Comparison of ENCODE assay signal across 18 cellular contexts in the genomic region with DNA sequence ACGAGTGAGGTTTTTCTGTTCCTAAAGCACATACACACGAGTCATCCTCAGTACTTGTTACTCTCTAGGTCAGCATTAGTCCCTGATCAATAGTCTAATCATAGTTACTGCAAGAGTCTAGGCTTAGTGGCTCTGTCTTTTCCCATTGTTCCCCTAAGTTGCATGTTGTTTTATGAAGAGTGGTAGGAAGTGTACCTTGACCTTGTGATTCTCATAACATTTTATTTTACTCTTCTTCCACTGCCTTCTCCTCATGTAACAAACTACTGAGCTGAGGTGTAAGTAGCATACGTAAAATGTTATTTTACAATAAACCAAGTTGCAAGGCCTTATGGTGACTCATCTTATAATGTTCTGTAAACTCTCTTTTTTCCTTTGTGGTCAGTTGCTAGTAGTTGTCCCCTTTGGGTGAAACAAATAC. TPM values are rescaled to one million over a fixed set of nuclear protein-coding genes. Genes with fewer than 3 reads are reported as not detected.
DNase-seq lines count a peak whose midpoint lies in the region; ATAC-seq, FAIRE-seq and TF ChIP-seq lines count a peak whose summit lies in the region.
"Had no signal": no experiment of that assay in that cellular context is flagged by ENCODE, and none has a peak within 500 bp of the region (broad histone marks: within the 10 kb centered on the region; RNA-seq: fewer than 3 reads in every experiment).

No MANE protein-coding gene starts in this region.

- CTCF ChIA-PET in HepG2 (lab: Yijun Ruan, JAX; ENCODE audit: low intra/inter-chr PET ratio, low total read pairs) = no interaction called here

- DNase-seq in HepG2 (ENCODE audit: low spot score) (peak; percentile 10), right lobe of liver (no peak), SJSA1 (ENCODE audit: low read depth in 1 of 2, low spot score in 2 of 2) (peak in 1 of 2 experiments; percentile 68), fibroblast of mammary gland (ENCODE audit: low read depth) (peak; percentile 68), NAMALWA (ENCODE audit: low spot score) (no peak)
- DNase-seq: activated CD4-positive, alpha-beta T cell treated with anti-CD3 and anti-CD28 coated beads, Interleukin-2, amount 50 U/mL, for 1 hour; activated T-cell treated with anti-CD3 and anti-CD28 coated beads, Interleukin-2, amount 50 U/mL, for 24 hours; NCI-H1930; NCI-H446 treated with DMSO at 0.1 percent for 48 hours; PC-9; stimulated activated naive CD8-positive, alpha-beta T cell treated with anti-CD3 and anti-CD28 coated beads, Interleukin-15, amount 100 ng/mL, for 72 hours had no signal

- H3K27me3 ChIP-seq in HepG2 (ENCODE audit: control insufficient read depth in 1 of 2, insufficient read depth in 2 of 2, low read length in 2 of 2) (no peaks in the 10 kb centered on the region), right lobe of liver (no peaks in the 10 kb centered on the region), SJSA1 (replicated peaks) (no peaks in the 10 kb centered on the region)
- H3K27me3 ChIP-seq: vagina had no signal

- no peak for TF ChIP-seq POLR2A in HepG2 (IDR thresholded peaks at IDR 0.05; ENCODE audit: insufficient read depth in 1 of 2, low read depth in 2 of 2, low read length in 2 of 2)
- TF ChIP-seq POLR2A in right lobe of liver (IDR thresholded peaks at IDR 0.05) = no peak

- no peak for TF ChIP-seq EP300 in HepG2 (IDR thresholded peaks at IDR 0.05; ENCODE audit: low read depth in 2 of 2, low read length in 2 of 2)
- TF ChIP-seq EP300 in HepG2 (CRISPR knock-in tag; IDR thresholded peaks at IDR 0.05; ENCODE audit: borderline replicate concordance) = no peak

- no TSS peak for BruUV-seq in HepG2 (replicated peaks; lab: Mats Ljungman, UMichigan)

- H3K9me3 ChIP-seq in HepG2 (ENCODE audit: low read length) (no peaks in the 10 kb centered on the region), right lobe of liver (no peaks in the 10 kb centered on the region), SJSA1 (replicated peaks) (no peaks in the 10 kb centered on the region)
- H3K9me3 ChIP-seq: vagina had no signal

- no peak for TF ChIP-seq CTCF in HepG2 (CRISPR knock-in tag; IDR thresholded peaks at IDR 0.05)
- TF ChIP-seq CTCF in right lobe of liver (IDR thresholded peaks at IDR 0.05) = no peak
- TF ChIP-seq CTCF in fibroblast of mammary gland (conservative IDR thresholded peaks at IDR 0.05; ENCODE audit: control insufficient read depth, insufficient read depth, low read depth, low read length) = no peak

- H3K4me1 ChIP-seq in HepG2 (ENCODE audit: insufficient read depth, low read length) (no peaks in the 10 kb centered on the region), right lobe of liver (no peaks in the 10 kb centered on the region), SJSA1 (replicated peaks) (peaks cover 12% of the 10 kb centered on the region)
- H3K4me1 ChIP-seq: vagina had no signal

- H3K9ac ChIP-seq in HepG2 (ENCODE audit: insufficient read depth, low read depth, low read length) = no peak overlapping the region

- TF ChIP-seq RAD21 in HepG2 (CRISPR knock-in tag; IDR thresholded peaks at IDR 0.05) = no peak

- H3K27ac ChIP-seq in HepG2 (ENCODE audit: extremely low read length, insufficient read depth, low read length) = no peak overlapping the region
- H3K27ac ChIP-seq in right lobe of liver = no peak overlapping the region
- peak overlapping the region; percentile 66 for H3K27ac ChIP-seq in SJSA1
- H3K27ac ChIP-seq: PC-9, vagina had no signal

- ATAC-seq in HepG2 = no peak
- no peak for ATAC-seq in right lobe of liver
- no peak for ATAC-seq in GM18517 (IDR thresholded peaks at IDR 0.05; ENCODE audit: unreplicated experiment)
- ATAC-seq in GM21737 (IDR thresholded peaks at IDR 0.05; ENCODE audit: unreplicated experiment) = no peak
- ATAC-seq in HG03175 (IDR thresholded peaks at IDR 0.05; ENCODE audit: unreplicated experiment) = no peak
- ATAC-seq: natural killer cell treated with Interleukin-12 subunit alpha and Interleukin-12 subunit beta and Interleukin-15 and Interleukin-18, amount 100 ng/mL, for 72 hours; stimulated activated naive CD8-positive, alpha-beta T cell treated with anti-CD3 and anti-CD28 coated beads, Interleukin-15, amount 100 ng/mL, for 72 hours had no signal

- POLR2A ChIA-PET in HepG2 (lab: Yijun Ruan, JAX) = no interaction called here

- no peaks in the 10 kb centered on the region for H3K79me2 ChIP-seq in HepG2 (ENCODE audit: insufficient read depth, low read length)

- H3K4me3 ChIP-seq in HepG2 (replicated peaks in 1 of 3; ENCODE audit: insufficient read depth in 1 of 3, low read depth in 2 of 3, low read length in 3 of 3) (no peak overlapping the region), right lobe of liver (no peak overlapping the region), SJSA1 (no peak overlapping the region), fibroblast of mammary gland (ENCODE audit: control insufficient read depth, low read depth, low read length) (no peak overlapping the region)
- H3K4me3 ChIP-seq: PC-9, vagina had no signal

- H4K20me1 ChIP-seq in HepG2 (ENCODE audit: insufficient read depth, low read length) = no peaks in the 10 kb centered on the region

- peaks cover 0 to 4% of the 10 kb centered on the region in 2 experiments; a peak in 1 of 5 replicates for H3K36me3 ChIP-seq in HepG2 (replicated peaks in 1 of 2; ENCODE audit: control insufficient read depth in 1 of 2, insufficient read depth in 2 of 2, low read length in 2 of 2)
- H3K36me3 ChIP-seq in right lobe of liver = no peaks in the 10 kb centered on the region
- peaks cover 7% of the 10 kb centered on the region; the same call in 1 of the 2 replicates for H3K36me3 ChIP-seq in SJSA1

- in situ Hi-C loops in HepG2 (cut with HindIII; ENCODE audit: extremely low pct_ligation_motif_present, low pct_unique_long_range_greater_than_20kb) = no loop called here

- FAIRE-seq in HepG2 (lab: Jason Lieb, UNC) = no peak
- FAIRE-seq: endometrium, GM12891 had no signal

- WGBS in HepG2 (ENCODE audit: low lambda C conversion rate) = 84% methylated on average over 3 of the region's 3 CpGs
- WGBS in right lobe of liver (ENCODE audit: insufficient coverage, low coverage, low lambda C conversion rate, missing lambda C conversion rate) = 83% methylated on average over 3 of the region's 3 CpGs

- H3K4me2 ChIP-seq in HepG2 (ENCODE audit: low read depth, low read length) = no peak overlapping the region
- H3K4me2 ChIP-seq: PC-9 had no signal

- intact Hi-C loops in HepG2 (cut with micrococcal nuclease; ENCODE audit: unreplicated experiment) = no loop called here
- intact Hi-C loops in right lobe of liver (cut with DNase I) = no loop called here

- no peak overlapping the region for H2AFZ ChIP-seq in HepG2 (ENCODE audit: low read length)
- H2AFZ ChIP-seq: PC-9 had no signal

RNA-seq across cellular contexts. Expression of a gene that starts 15.0 kb away (rescaled TPM):
- total RNA-seq in HepG2 (2016; rRNA removed; fragmentation: Illumina TruSeq; extraction: Trizol) = 14.0 and 14.4 TPM in 2 replicates
- 4.3 TPM in 2 replicates for total RNA-seq in HepG2 (2016; cell fraction: cytosol; rRNA removed; fragmentation: Illumina TruSeq; extraction: Trizol; ENCODE audit: low read depth)
- 12.8 and 15.3 TPM in 2 replicates for total RNA-seq in HepG2 (2016; cell fraction: insoluble cytoplasmic fraction; rRNA removed; fragmentation: Illumina TruSeq; extraction: Trizol)
- 3.4 and 4.4 TPM in 2 replicates for total RNA-seq in HepG2 (2016; cell fraction: membrane; rRNA removed; fragmentation: Illumina TruSeq; extraction: Trizol)
- total RNA-seq in HepG2 (2016; cell fraction: nucleus; rRNA removed; fragmentation: Illumina TruSeq; extraction: Trizol) = 33.6 and 34.8 TPM in 2 replicates
- 6.0 and 6.5 TPM in 2 replicates for polyA plus RNA-seq in HepG2 (2011; rRNA removed)
- polyA plus RNA-seq in HepG2 (2011; cell fraction: cytosol; rRNA removed) = 3.3 and 4.8 TPM in 2 replicates
- polyA plus RNA-seq in HepG2 (2011; cell fraction: nucleus; rRNA removed) = 6.1 and 6.2 TPM in 2 replicates
- 6.2 and 6.3 TPM in 2 replicates for polyA plus RNA-seq in HepG2 (2012)
- polyA plus RNA-seq in HepG2 (2016; cell fraction: cytosol; fragmentation: Illumina TruSeq; extraction: Trizol; ENCODE audit: low read depth) = 0.81 and 0.87 TPM in 2 replicates
- 13.2 and 13.8 TPM in 2 replicates for polyA plus RNA-seq in HepG2 (2016; cell fraction: insoluble cytoplasmic fraction; fragmentation: Illumina TruSeq; extraction: Trizol; ENCODE audit: low read depth)
- 1.1 and 1.5 TPM in 2 replicates for polyA plus RNA-seq in HepG2 (2016; cell fraction: membrane; fragmentation: Illumina TruSeq; extraction: Trizol; ENCODE audit: low read depth)
- polyA plus RNA-seq in HepG2 (2016; cell fraction: nucleus; fragmentation: Illumina TruSeq; extraction: Trizol; ENCODE audit: insufficient read depth, low read depth) = 9.3 and 11.1 TPM in 2 replicates
- polyA minus RNA-seq in HepG2 (2011; rRNA and poly(A)+ RNA removed; ENCODE audit: low replicate concordance) = 22.7 and 31.9 TPM in 2 replicates
- 9.9 and 10.2 TPM in 2 replicates for polyA minus RNA-seq in HepG2 (2011; cell fraction: cytosol; rRNA and poly(A)+ RNA removed)
- 90.1 and 92.7 TPM in 2 replicates for polyA minus RNA-seq in HepG2 (2011; cell fraction: nucleus; rRNA and poly(A)+ RNA removed)
- total RNA-seq in right lobe of liver = 10 to 100 TPM in 1 of 6 experiments, 1 to 10 TPM in 5; 6.5 to 12.0 (median 7.9) TPM
- total RNA-seq in SJSA1 (2014; rRNA removed; shearing (Covaris generic)) = 13.2 and 15.8 TPM in 2 replicates

RNA-seq across cellular contexts. Expression of a gene that starts 15.2 kb away (rescaled TPM):
- total RNA-seq in HepG2 (2016; rRNA removed; fragmentation: Illumina TruSeq; extraction: Trizol) (14.4 and 22.8 TPM in 2 replicates), right lobe of liver (under 1 TPM; 0.11 to 0.81 (median 0.23) TPM)
- total RNA-seq in HepG2 (2016; cell fraction: cytosol; rRNA removed; fragmentation: Illumina TruSeq; extraction: Trizol; ENCODE audit: low read depth) = 4.1 and 6.1 TPM in 2 replicates
- total RNA-seq in HepG2 (2016; cell fraction: insoluble cytoplasmic fraction; rRNA removed; fragmentation: Illumina TruSeq; extraction: Trizol) = 14.9 and 21.3 TPM in 2 replicates
- 7.8 and 12.4 TPM in 2 replicates for total RNA-seq in HepG2 (2016; cell fraction: membrane; rRNA removed; fragmentation: Illumina TruSeq; extraction: Trizol)
- total RNA-seq in HepG2 (2016; cell fraction: nucleus; rRNA removed; fragmentation: Illumina TruSeq; extraction: Trizol) = 24.8 and 25.3 TPM in 2 replicates
- 1.6 and 3.4 TPM in 2 replicates for polyA plus RNA-seq in HepG2 (2011; rRNA removed)
- 1.2 and 1.3 TPM in 2 replicates for polyA plus RNA-seq in HepG2 (2011; cell fraction: cytosol; rRNA removed)
- polyA plus RNA-seq in HepG2 (2011; cell fraction: nucleus; rRNA removed) = 1.7 and 2.9 TPM in 2 replicates
- 1.6 and 4.6 TPM in 2 replicates for polyA plus RNA-seq in HepG2 (2012)
- 0.38 and 0.67 TPM in 2 replicates for polyA plus RNA-seq in HepG2 (2016; cell fraction: cytosol; fragmentation: Illumina TruSeq; extraction: Trizol; ENCODE audit: low read depth)
- 14.8 and 15.4 TPM in 2 replicates for polyA plus RNA-seq in HepG2 (2016; cell fraction: insoluble cytoplasmic fraction; fragmentation: Illumina TruSeq; extraction: Trizol; ENCODE audit: low read depth)
- 1.7 TPM in 2 replicates for polyA plus RNA-seq in HepG2 (2016; cell fraction: membrane; fragmentation: Illumina TruSeq; extraction: Trizol; ENCODE audit: low read depth)
- polyA plus RNA-seq in HepG2 (2016; cell fraction: nucleus; fragmentation: Illumina TruSeq; extraction: Trizol; ENCODE audit: insufficient read depth, low read depth) = 10.5 and 12.3 TPM in 2 replicates
- polyA minus RNA-seq in HepG2 (2011; rRNA and poly(A)+ RNA removed; ENCODE audit: low replicate concordance) = 3.7 and 24.1 TPM in 2 replicates
- polyA minus RNA-seq in HepG2 (2011; cell fraction: cytosol; rRNA and poly(A)+ RNA removed) = 2.9 and 5.5 TPM in 2 replicates
- 24.7 and 46.1 TPM in 2 replicates for polyA minus RNA-seq in HepG2 (2011; cell fraction: nucleus; rRNA and poly(A)+ RNA removed)
- total RNA-seq in SJSA1 (2014; rRNA removed; shearing (Covaris generic)) = 33.3 and 41.1 TPM in 2 replicates

Comparison
In these comparisons a context has a peak if more than half of its experiments do, and no peak if none do; other contexts are left out.
1. DNase-seq: peak in HepG2 (single experiment) and fibroblast of mammary gland (single experiment); none in right lobe of liver (0 of 3) and NAMALWA (single experiment).